Comparison of ENCODE assay signal across 8 cellular contexts in genomic region chr15:90664650-90665287, GRCh38. TPM values are rescaled to one million over a fixed set of nuclear protein-coding genes. Genes with fewer than 3 reads are reported as not detected.
DNase-seq lines count a peak whose midpoint lies in the region; ATAC-seq, FAIRE-seq and TF ChIP-seq lines count a peak whose summit lies in the region.

No MANE protein-coding gene starts in this region.

- intact Hi-C loops in head of caudate nucleus (cut with DNase I) (no loop called here), sciatic nerve (cut with DNase I) (no loop called here)

- H3K27ac Mint-ChIP-seq in activated CD4-positive, alpha-beta memory T cell treated with anti-CD3 and anti-CD28 coated beads, Interleukin-2, amount 10 ng/mL, durations not matched to agents 7 days and 5 days, result peak overlapping the region; percentile 90

- CTCF ChIA-PET in activated CD4-positive, alpha-beta memory T cell treated with anti-CD3 and anti-CD28 coated beads, Interleukin-2, amount 10 ng/mL, durations not matched to agents 7 days and 5 days (lab: Charles Lee), result interaction anchor here (0.6 to 3.5 kb wide), 4 partner anchors 13 to 267 kb away, joined by 5 to 10 read pairs (median 6); no protein-coding TSS in a partner anchor

- DNase-seq in GM12891 (ENCODE audit: insufficient read length, low spot score) (no peak), head of caudate nucleus (peak in 26 of 42 donors; percentile 12 to 65 (median 39)), sciatic nerve (ENCODE audit: low spot score) (no peak), NCI-H1092 (lab: John Stamatoyannopoulos, UW) (no peak), RPMI8226 (no peak), DMS 273 treated with DMSO at 0.1 percent for 48 hours (lab: John Stamatoyannopoulos, UW) (no peak)
- no peak for DNase-seq in activated CD4-positive, alpha-beta memory T cell treated with anti-CD3 and anti-CD28 coated beads, Interleukin-2, amount 10 ng/mL, durations not matched to agents 7 days and 5 days

- peaks cover 20% of the 10 kb centered on the region for H3K27me3 Mint-ChIP-seq in activated CD4-positive, alpha-beta memory T cell treated with anti-CD3 and anti-CD28 coated beads, Interleukin-2, amount 10 ng/mL, durations not matched to agents 7 days and 5 days

- FAIRE-seq in GM12891 (lab: Jason Lieb, UNC), result peak; percentile 60

- peaks cover 67% of the 10 kb centered on the region for H3K4me1 Mint-ChIP-seq in activated CD4-positive, alpha-beta memory T cell treated with anti-CD3 and anti-CD28 coated beads, Interleukin-2, amount 10 ng/mL, durations not matched to agents 7 days and 5 days

- H3K4me3 Mint-ChIP-seq in activated CD4-positive, alpha-beta memory T cell treated with anti-CD3 and anti-CD28 coated beads, Interleukin-2, amount 10 ng/mL, durations not matched to agents 7 days and 5 days, result peak overlapping the region; percentile 82

- peaks cover 2% of the 10 kb centered on the region for H3K9me3 Mint-ChIP-seq in activated CD4-positive, alpha-beta memory T cell treated with anti-CD3 and anti-CD28 coated beads, Interleukin-2, amount 10 ng/mL, durations not matched to agents 7 days and 5 days

- TF ChIP-seq POLR2A in GM12891 (IDR thresholded peaks at IDR 0.05; ENCODE audit: low read depth, low read length), result peak; percentile 68

- ATAC-seq in HG03039 (IDR thresholded peaks at IDR 0.05; ENCODE audit: unreplicated experiment) (peak; percentile 2), sciatic nerve (peak; percentile 56)

- POLR2A ChIA-PET in activated CD4-positive, alpha-beta memory T cell treated with anti-CD3 and anti-CD28 coated beads, Interleukin-2, amount 10 ng/mL, durations not matched to agents 7 days and 5 days (lab: Charles Lee), result interaction anchor here (0.9 to 7.5 kb wide), 10 partner anchors 8 to 267 kb away, joined by 3 to 60 read pairs (median 7); partner anchors contain the start of gene BLM

- H3K36me3 Mint-ChIP-seq in activated CD4-positive, alpha-beta memory T cell treated with anti-CD3 and anti-CD28 coated beads, Interleukin-2, amount 10 ng/mL, durations not matched to agents 7 days and 5 days (ENCODE audit: low read depth), result peaks cover 38% of the 10 kb centered on the region

TF ChIP-seq in GM12891, 5 proteins besides CTCF, POLR2A, EP300 and RAD21:
- TF ChIP-seq POLR2AphosphoS5 (IDR thresholded peaks at IDR 0.05; ENCODE audit: low read depth, low read length), result peak; percentile 80
- TF ChIP-seq PAX5 (IDR thresholded peaks at IDR 0.05; ENCODE audit: insufficient read depth, low read length, severe bottlenecking), result no peak
- peak; percentile 54; the same call in 1 of the 2 replicates for TF ChIP-seq TAF1 (IDR thresholded peaks at IDR 0.05; ENCODE audit: low read depth, low read length)
- TF ChIP-seq SPI1 (IDR thresholded peaks at IDR 0.05; ENCODE audit: low read depth, low read length), result no peak
- 0 out of 2 replicates have a peak, but pooled peaks have one; percentile 20 for TF ChIP-seq POU2F2 (IDR thresholded peaks at IDR 0.05; ENCODE audit: low read depth, low read length)

RNA-seq across cellular contexts. Expression of gene BLM, which starts 52.4 kb away (rescaled TPM):
- polyA plus RNA-seq in GM12891 (2012; ENCODE audit: low read depth, missing spikeins), result 12.6 TPM
- total RNA-seq in activated CD4-positive, alpha-beta memory T cell treated with anti-CD3 and anti-CD28 coated beads, Interleukin-2, amount 10 ng/mL, durations not matched to agents 7 days and 5 days, result 10 to 100 TPM; 59.4 to 63.7 TPM
- total RNA-seq in sciatic nerve, result 0.85 TPM

Comparison
In these comparisons a context has a peak if more than half of its experiments do, and no peak if none do; other contexts are left out.
1. DNase-seq: peak in head of caudate nucleus (26 of 42); none in GM12891 (single experiment), activated CD4-positive, alpha-beta memory T cell treated with anti-CD3 and anti-CD28 coated beads, Interleukin-2, amount 10 ng/mL, durations not matched to agents 7 days and 5 days (single experiment), sciatic nerve (single experiment), NCI-H1092 (single experiment), RPMI8226 (single experiment) and DMS 273 treated with DMSO at 0.1 percent for 48 hours (single experiment).
2. RNA of gene BLM, which starts 52.4 kb away (total RNA-seq): 59.4 to 63.7 TPM in activated CD4-positive, alpha-beta memory T cell treated with anti-CD3 and anti-CD28 coated beads, Interleukin-2, amount 10 ng/mL, durations not matched to agents 7 days and 5 days; 0.85 TPM in sciatic nerve (single experiment); every median in the first group is over 10 times any median in the second.